Comparison of ENCODE assay signal across 8 cellular contexts in the genomic region with DNA sequence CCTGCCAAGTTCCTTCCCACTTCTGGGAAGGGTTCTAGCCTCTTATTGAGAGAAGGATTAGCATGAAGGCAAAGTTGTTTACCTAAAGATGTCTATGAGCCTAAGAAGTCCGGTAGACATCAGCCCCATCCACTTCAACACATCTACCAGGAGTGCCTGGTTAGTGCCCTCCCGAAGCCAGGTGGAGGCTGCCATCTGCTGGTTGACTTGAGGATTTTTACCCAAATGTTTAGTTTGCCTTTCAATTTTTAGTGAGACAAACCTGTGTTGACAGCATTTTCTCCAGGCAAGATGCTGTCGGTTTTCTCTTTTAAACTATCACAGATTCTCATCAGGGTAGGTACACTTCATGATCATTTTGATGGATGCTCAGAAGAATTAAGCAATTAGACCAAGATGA.
DNase-seq lines count a peak whose midpoint lies in the region; ATAC-seq and TF ChIP-seq lines count a peak whose summit lies in the region.

No MANE protein-coding gene starts in this region.

- no peaks in the 10 kb centered on the region for H4K20me1 ChIP-seq in H9 (ENCODE audit: control insufficient read depth, insufficient read depth, insufficient read length)

- no peaks in the 10 kb centered on the region for H3K79me2 ChIP-seq in H9 (ENCODE audit: insufficient read depth, low read length)

- intact Hi-C loops in right cardiac atrium (cut with DNase I) = loop anchor here (5.0 to 10.0 kb wide), 7 partner anchors 97 to 609 kb away; a partner anchor contains a TSS
- intact Hi-C loops in sciatic nerve (cut with DNase I) = loop anchor here (5.0 to 10.0 kb wide), 2 partner anchors 107 to 349 kb away; no protein-coding TSS in a partner anchor

- DNase-seq in D341Med (ENCODE audit: low spot score) (peak; percentile 77), H9 (peak; percentile 63), NCI-H1694 treated with DMSO at 0.1 percent for 48 hours (lab: John Stamatoyannopoulos, UW) (peak; percentile 49), amygdala (lab: John Stamatoyannopoulos, UW) (peak in 43 of 56 donors; percentile 3 to 72 (median 25)), right cardiac atrium (peak; percentile 65 to 78 (median 74)), sciatic nerve (ENCODE audit: low spot score) (peak; percentile 84)
- peak; percentile 61 for DNase-seq in T-helper 2 cell treated with Interferon-gamma antibody and Interleukin-4, amounts not matched to agents 5 μg/mL and 100 μg/mL, for 36 hours (ENCODE audit: low spot score)

- no peak overlapping the region for H2BK120ac ChIP-seq in H9 (ENCODE audit: low read depth, low read length, poor library complexity, severe bottlenecking)

- H3K14ac ChIP-seq in H9 (ENCODE audit: insufficient read depth, low read length) = no peak overlapping the region

- no peak overlapping the region for H3K18ac ChIP-seq in H9 (ENCODE audit: insufficient read length, low read depth, low read length)

- no peak overlapping the region for H4K91ac ChIP-seq in H9 (ENCODE audit: insufficient read length, low read depth, low read length)

- no peak overlapping the region for H4K8ac ChIP-seq in H9 (replicated peaks; ENCODE audit: insufficient read length, low read depth, low read length)

- no peak overlapping the region for H2BK12ac ChIP-seq in H9 (ENCODE audit: insufficient read length, low read depth, low read length)

- H3K4ac ChIP-seq in H9 (ENCODE audit: low read depth, low read length) = no peak overlapping the region

- H3K79me1 ChIP-seq in H9 (ENCODE audit: insufficient read depth, low read depth, low read length, poor library complexity, severe bottlenecking) = no peaks in the 10 kb centered on the region

- H3K27me3 Mint-ChIP-seq in H9 (ENCODE audit: low read depth) = peaks cover 71% of the 10 kb centered on the region
- H3K27me3 Mint-ChIP-seq in T-helper 2 cell treated with Interferon-gamma antibody and Interleukin-4, amounts not matched to agents 5 μg/mL and 100 μg/mL, for 36 hours (ENCODE audit: low read depth) = peaks cover 16% of the 10 kb centered on the region

- no peak overlapping the region for H3K9ac ChIP-seq in H9 (ENCODE audit: extremely low read depth, insufficient read length, low read length)

- H3K27me3 ChIP-seq in H9 (ENCODE audit: insufficient read depth, low read length) (no peaks in the 10 kb centered on the region), right cardiac atrium (ENCODE audit: control insufficient read depth, insufficient read depth) (no peaks in the 10 kb centered on the region)

- H2BK5ac ChIP-seq in H9 (ENCODE audit: insufficient read length, low read length) = no peak overlapping the region

- H3K4me1 Mint-ChIP-seq in H9 = no peaks in the 10 kb centered on the region
- H3K4me1 Mint-ChIP-seq in T-helper 2 cell treated with Interferon-gamma antibody and Interleukin-4, amounts not matched to agents 5 μg/mL and 100 μg/mL, for 36 hours (ENCODE audit: low read depth) = peaks cover 21% of the 10 kb centered on the region

- no peak overlapping the region for H2AFZ ChIP-seq in H9 (ENCODE audit: low read length)

- no peak overlapping the region for H3K4me3 ChIP-seq in right cardiac atrium (ENCODE audit: low read length)

- no peak overlapping the region for H3T11ph ChIP-seq in H9 (ENCODE audit: low read length)

- H2BK20ac ChIP-seq in H9 (ENCODE audit: low read depth, low read length, poor library complexity, severe bottlenecking) = no peak overlapping the region

- H3K4me1 ChIP-seq in H9 (ENCODE audit: insufficient read depth, low read length) (no peaks in the 10 kb centered on the region), right cardiac atrium (ENCODE audit: control insufficient read depth, insufficient read depth, low read length) (no peaks in the 10 kb centered on the region)

- TF ChIP-seq CTCF in H9 (conservative IDR thresholded peaks at IDR 0.05) = peak; percentile 86

- H4K5ac ChIP-seq in H9 (ENCODE audit: insufficient read length, low read depth, low read length) = no peak overlapping the region

- no peak overlapping the region for H3K27ac Mint-ChIP-seq in H9
- peak overlapping the region; percentile 36 for H3K27ac Mint-ChIP-seq in T-helper 2 cell treated with Interferon-gamma antibody and Interleukin-4, amounts not matched to agents 5 μg/mL and 100 μg/mL, for 36 hours

- no peak overlapping the region for H2BK15ac ChIP-seq in H9 (ENCODE audit: low read depth, low read length)

- H3K4me2 ChIP-seq in H9 (ENCODE audit: insufficient read depth, insufficient read length, low read length) = no peak overlapping the region

- no peak overlapping the region for H3K56ac ChIP-seq in H9 (ENCODE audit: insufficient read length, low read depth, low read length)

- WGBS in H9 (ENCODE audit: extremely low coverage, insufficient read length, low lambda C conversion rate) = no CpG with 5 or more reads among the region's 3 CpGs
- 2% methylated on average over 3 of the region's 3 CpGs for WGBS in right cardiac atrium

- no peaks in the 10 kb centered on the region for H3K9me3 Mint-ChIP-seq in H9
- no peaks in the 10 kb centered on the region for H3K9me3 Mint-ChIP-seq in T-helper 2 cell treated with Interferon-gamma antibody and Interleukin-4, amounts not matched to agents 5 μg/mL and 100 μg/mL, for 36 hours

- ATAC-seq in right cardiac atrium (peak; percentile 75 to 76), sciatic nerve (peak; percentile 80), HG03378 (IDR thresholded peaks at IDR 0.05; ENCODE audit: unreplicated experiment) (no peak)

- H3K23ac ChIP-seq in H9 (ENCODE audit: insufficient read length, low read depth, low read length) = no peak overlapping the region

- no peak overlapping the region for H2AK5ac ChIP-seq in H9 (ENCODE audit: insufficient read length, low read length)

- no peaks in the 10 kb centered on the region for H3K23me2 ChIP-seq in H9 (ENCODE audit: insufficient read length, low read depth, low read length, poor library complexity, severe bottlenecking)

- no peaks in the 10 kb centered on the region for H3K9me3 ChIP-seq in H9 (ENCODE audit: control insufficient read depth, low read depth, low read length)
- H3K9me3 ChIP-seq in right cardiac atrium (ENCODE audit: control insufficient read depth, low read length) = no peaks in the 10 kb centered on the region

- H3K27ac ChIP-seq in H9 (ENCODE audit: insufficient read length, low read depth, low read length) (no peak overlapping the region), right cardiac atrium (ENCODE audit: low read length) (no peak overlapping the region)

- no peaks in the 10 kb centered on the region for H3K36me3 Mint-ChIP-seq in H9 (ENCODE audit: insufficient read depth in 1 of 3, low read depth in 3 of 3)
- H3K36me3 Mint-ChIP-seq in T-helper 2 cell treated with Interferon-gamma antibody and Interleukin-4, amounts not matched to agents 5 μg/mL and 100 μg/mL, for 36 hours (ENCODE audit: low read depth) = no peaks in the 10 kb centered on the region

- H3K4me3 Mint-ChIP-seq in H9 = no peak overlapping the region
- no peak overlapping the region for H3K4me3 Mint-ChIP-seq in T-helper 2 cell treated with Interferon-gamma antibody and Interleukin-4, amounts not matched to agents 5 μg/mL and 100 μg/mL, for 36 hours

Comparison
In these comparisons a context has a peak if more than half of its experiments do, and no peak if none do; other contexts are left out.
1. DNase-seq: peak in every context shown above with its lines; median percentile 84 in sciatic nerve; 77 in D341Med; 74 in right cardiac atrium; 63 in H9; 61 in T-helper 2 cell treated with Interferon-gamma antibody and Interleukin-4, amounts not matched to agents 5 μg/mL and 100 μg/mL, for 36 hours; 49 in NCI-H1694 treated with DMSO at 0.1 percent for 48 hours; 25 in amygdala.